ENCODE assay signal across 1 cellular context in genomic region chr15:45618813-45619212, GRCh38.
TF ChIP-seq lines count a peak whose summit lies in the region.

No MANE protein-coding gene starts in this region.

TF ChIP-seq in K562, 482 proteins besides CTCF, POLR2A, EP300 and RAD21 (continued from another document):
- TF ChIP-seq ZNF407 (IDR thresholded peaks at IDR 0.05; ENCODE audit: low read depth) (no peak), COPS2 (conservative IDR thresholded peaks at IDR 0.05) (no peak), ZNF212 (CRISPR knock-in tag; IDR thresholded peaks at IDR 0.05) (no peak), SNRNP70 (optimal IDR thresholded peaks at IDR 0.05; ENCODE audit: low read depth, low read length) (no peak), FOS (IDR thresholded peaks at IDR 0.05; ENCODE audit: extremely low read depth, insufficient read length) (no peak), ZBTB5 (IDR thresholded peaks at IDR 0.05) (no peak), SAFB (IDR thresholded peaks at IDR 0.05; ENCODE audit: borderline replicate concordance, low read depth, low read length) (no peak), RB1 (IDR thresholded peaks at IDR 0.05; ENCODE audit: low read depth) (no peak), MCM7 (IDR thresholded peaks at IDR 0.05) (no peak), NCOA4 (IDR thresholded peaks at IDR 0.05; ENCODE audit: partially characterized antibody) (no peak), SNAPC5 (CRISPR knock-in tag; IDR thresholded peaks at IDR 0.05) (no peak), CEBPB (tag; IDR thresholded peaks at IDR 0.05) (no peak), HOXB6 (CRISPR knock-in tag; IDR thresholded peaks at IDR 0.05; ENCODE audit: borderline replicate concordance) (no peak), SMARCA4 (IDR thresholded peaks at IDR 0.05) (no peak), CREBBP (IDR thresholded peaks at IDR 0.05; ENCODE audit: low read depth, low read length) (no peak), ELK1 (CRISPR knock-in tag; IDR thresholded peaks at IDR 0.05) (no peak)
- TF ChIP-seq, protein P1, sequence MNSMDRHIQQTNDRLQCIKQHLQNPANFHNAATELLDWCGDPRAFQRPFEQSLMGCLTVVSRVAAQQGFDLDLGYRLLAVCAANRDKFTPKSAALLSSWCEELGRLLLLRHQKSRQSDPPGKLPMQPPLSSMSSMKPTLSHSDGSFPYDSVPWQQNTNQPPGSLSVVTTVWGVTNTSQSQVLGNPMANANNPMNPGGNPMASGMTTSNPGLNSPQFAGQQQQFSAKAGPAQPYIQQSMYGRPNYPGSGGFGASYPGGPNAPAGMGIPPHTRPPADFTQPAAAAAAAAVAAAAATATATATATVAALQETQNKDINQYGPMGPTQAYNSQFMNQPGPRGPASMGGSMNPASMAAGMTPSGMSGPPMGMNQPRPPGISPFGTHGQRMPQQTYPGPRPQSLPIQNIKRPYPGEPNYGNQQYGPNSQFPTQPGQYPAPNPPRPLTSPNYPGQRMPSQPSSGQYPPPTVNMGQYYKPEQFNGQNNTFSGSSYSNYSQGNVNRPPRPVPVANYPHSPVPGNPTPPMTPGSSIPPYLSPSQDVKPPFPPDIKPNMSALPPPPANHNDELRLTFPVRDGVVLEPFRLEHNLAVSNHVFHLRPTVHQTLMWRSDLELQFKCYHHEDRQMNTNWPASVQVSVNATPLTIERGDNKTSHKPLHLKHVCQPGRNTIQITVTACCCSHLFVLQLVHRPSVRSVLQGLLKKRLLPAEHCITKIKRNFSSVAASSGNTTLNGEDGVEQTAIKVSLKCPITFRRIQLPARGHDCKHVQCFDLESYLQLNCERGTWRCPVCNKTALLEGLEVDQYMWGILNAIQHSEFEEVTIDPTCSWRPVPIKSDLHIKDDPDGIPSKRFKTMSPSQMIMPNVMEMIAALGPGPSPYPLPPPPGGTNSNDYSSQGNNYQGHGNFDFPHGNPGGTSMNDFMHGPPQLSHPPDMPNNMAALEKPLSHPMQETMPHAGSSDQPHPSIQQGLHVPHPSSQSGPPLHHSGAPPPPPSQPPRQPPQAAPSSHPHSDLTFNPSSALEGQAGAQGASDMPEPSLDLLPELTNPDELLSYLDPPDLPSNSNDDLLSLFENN (IDR thresholded peaks at IDR 0.05; ENCODE audit: low read depth in 2 of 2, low read length in 2 of 2), result no peak
- TF ChIP-seq, protein P2, sequence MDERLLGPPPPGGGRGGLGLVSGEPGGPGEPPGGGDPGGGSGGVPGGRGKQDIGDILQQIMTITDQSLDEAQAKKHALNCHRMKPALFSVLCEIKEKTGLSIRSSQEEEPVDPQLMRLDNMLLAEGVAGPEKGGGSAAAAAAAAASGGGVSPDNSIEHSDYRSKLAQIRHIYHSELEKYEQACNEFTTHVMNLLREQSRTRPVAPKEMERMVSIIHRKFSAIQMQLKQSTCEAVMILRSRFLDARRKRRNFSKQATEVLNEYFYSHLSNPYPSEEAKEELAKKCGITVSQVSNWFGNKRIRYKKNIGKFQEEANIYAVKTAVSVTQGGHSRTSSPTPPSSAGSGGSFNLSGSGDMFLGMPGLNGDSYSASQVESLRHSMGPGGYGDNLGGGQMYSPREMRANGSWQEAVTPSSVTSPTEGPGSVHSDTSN (CRISPR knock-in tag; IDR thresholded peaks at IDR 0.05; ENCODE audit: low read depth), result no peak
- TF ChIP-seq, protein P2 (tag; conservative IDR thresholded peaks at IDR 0.05; ENCODE audit: low read depth), result no peak
TF ChIP-seq in K562: peak in this region for 0.
